In the genomic region with DNA sequence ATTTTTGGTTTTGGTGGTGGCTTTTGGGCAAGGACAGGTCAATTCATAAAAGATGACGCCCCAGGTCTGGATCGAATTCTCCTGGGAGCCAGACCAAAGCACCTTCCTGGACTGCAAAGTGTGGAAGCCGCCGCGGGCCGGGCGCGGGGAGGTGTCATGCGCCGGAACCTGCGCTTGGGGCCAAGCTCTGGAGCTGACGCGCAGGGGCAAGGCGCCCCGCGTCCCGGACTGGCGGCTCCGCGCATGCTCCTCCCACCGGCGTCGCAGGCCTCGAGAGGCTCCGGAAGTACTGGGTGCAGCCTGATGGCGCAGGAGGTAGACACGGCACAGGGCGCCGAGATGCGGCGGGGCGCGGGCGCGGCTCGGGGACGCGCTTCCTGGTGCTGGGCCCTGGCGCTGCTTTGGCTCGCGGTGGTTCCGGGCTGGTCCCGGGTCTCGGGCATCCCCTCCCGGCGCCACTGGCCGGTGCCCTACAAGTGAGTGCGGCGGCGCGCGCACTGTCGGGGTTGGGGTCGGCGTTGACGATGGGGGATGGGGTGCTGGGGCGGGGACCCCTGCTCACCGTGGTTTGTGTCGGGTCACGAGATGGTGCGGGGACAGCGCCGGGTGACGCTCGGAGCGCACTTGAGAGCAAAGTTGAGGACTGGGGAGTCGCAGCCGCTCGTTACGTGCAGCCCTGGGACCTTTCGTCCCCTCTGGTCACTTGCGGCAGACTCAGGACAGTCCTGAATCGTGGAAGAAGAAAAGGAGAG, we compare ENCODE assay signal across 8 cellular contexts. TPM values are rescaled to one million over a fixed set of nuclear protein-coding genes. Genes with fewer than 3 reads are reported as not detected.
A peak's percentile ranks its signal among the peaks of the same experiment; 100 is the strongest.
DNase-seq lines count a peak whose midpoint lies in the region; ATAC-seq, FAIRE-seq and TF ChIP-seq lines count a peak whose summit lies in the region.

A gene (plus strand): TSS at position 286 of the 752 bp plus-strand sequence. CDS start 18 bp downstream, at position 304.

- H3K27ac ChIP-seq in keratinocyte (ENCODE audit: control insufficient read depth, insufficient read depth, low read length): peak within 1 kb of the TSS; percentile 88

- H3K4me3 ChIP-seq in keratinocyte (ENCODE audit: control insufficient read depth in 2 of 3, extremely low read depth in 1 of 3, insufficient read depth in 2 of 3, low read depth in 1 of 3, low read length in 3 of 3): peak within 1 kb of the TSS; percentile 79 to 96 (median 95)

- dilution Hi-C loops in keratinocyte (cut with MboI; ENCODE audit: extremely low pct_ligation_motif_present, low sequenced_read_pairs): no loop called here

- DNase-seq in AG20443 (ENCODE audit: low spot score): peak; percentile 99
- peak; percentile 9 to 76 for DNase-seq in NCI-H446 (lab: John Stamatoyannopoulos, UW)
- peak; percentile 94 for DNase-seq in activated CD4-positive, alpha-beta T cell treated with anti-CD3 and anti-CD28 coated beads for 1 hour
- peak; percentile 24 to 43 for DNase-seq in cerebellar nuclear complex (lab: John Stamatoyannopoulos, UW)
- no peak for DNase-seq in keratinocyte (ENCODE audit: low read depth, low spot score)
- DNase-seq in stimulated activated CD4-positive, alpha-beta T cell treated with anti-CD3 and anti-CD28 coated beads, Interleukin-12 subunit alpha, Interleukin-12 subunit beta, amount 100 ng/mL, for 48 hours (ENCODE audit: low read depth in 2 of 3, low spot score in 1 of 3): peak; percentile 80 to 92 (median 89)

- no peak for TF ChIP-seq CTCF in keratinocyte (optimal IDR thresholded peaks at IDR 0.05 in 1 of 3, IDR thresholded peaks at IDR 0.05 in 1 of 3, conservative IDR thresholded peaks at IDR 0.05 in 1 of 3; ENCODE audit: extremely low read depth in 1 of 3, insufficient read depth in 2 of 3, low read length in 3 of 3)

- FAIRE-seq in keratinocyte (lab: Jason Lieb, UNC): no peak

- H4K20me1 ChIP-seq in keratinocyte (ENCODE audit: control insufficient read depth, extremely low read depth, insufficient read depth, low read length): no peaks in the 10 kb centered on the region

- no peaks in the 10 kb centered on the region for H3K27me3 ChIP-seq in keratinocyte (ENCODE audit: control insufficient read depth, extremely low read depth, insufficient read depth, low read length)

- peaks cover 25% of the 10 kb centered on the region for H3K79me2 ChIP-seq in keratinocyte (ENCODE audit: control insufficient read depth, insufficient read depth, low read length)

- H3K9me1 ChIP-seq in keratinocyte (ENCODE audit: control insufficient read depth, extremely low read depth, insufficient read depth, low read length): no peaks in the 10 kb centered on the region

- peak within 1 kb of the TSS; percentile 99 for H3K4me2 ChIP-seq in keratinocyte (ENCODE audit: control insufficient read depth, extremely low read depth, insufficient read depth, low read depth, low read length)

- peaks cover 26% of the 10 kb centered on the region for H3K4me1 ChIP-seq in keratinocyte (ENCODE audit: control insufficient read depth, extremely low read depth, insufficient read depth, low read length)

- peak within 1 kb of the TSS; percentile 97 for H3K9ac ChIP-seq in keratinocyte (ENCODE audit: control insufficient read depth, extremely low read depth, insufficient read depth, low read length)

- no peaks in the 10 kb centered on the region for H3K36me3 ChIP-seq in keratinocyte (ENCODE audit: control insufficient read depth in 2 of 2, extremely low read depth in 1 of 2, insufficient read depth in 2 of 2, low read length in 2 of 2)

- H2AFZ ChIP-seq in keratinocyte (ENCODE audit: control insufficient read depth, low read length): peak within 1 kb of the TSS; percentile 93

- peak; percentile 93 for ATAC-seq in GM19025 (IDR thresholded peaks at IDR 0.05; ENCODE audit: low read depth, unreplicated experiment)
- ATAC-seq in HG03280 (IDR thresholded peaks at IDR 0.05; ENCODE audit: unreplicated experiment): peak; percentile 96

- no peaks in the 10 kb centered on the region for H3K9me3 ChIP-seq in keratinocyte (ENCODE audit: control insufficient read depth, low read depth, low read length)

RNA-seq across cellular contexts. Expression of the gene that starts here (rescaled TPM):
- polyA plus RNA-seq in keratinocyte: 20.7 to 32.4 TPM (median 28.7 TPM) in 3 replicates
- 6.2 TPM for polyA plus RNA-seq in keratinocyte (2011; ENCODE audit: low read depth)
- 12.7 and 26.4 TPM in 2 replicates for polyA plus RNA-seq in keratinocyte (2011; cell fraction: cytosol; rRNA removed)
- polyA plus RNA-seq in keratinocyte (2011; cell fraction: nucleus; rRNA removed): 44.9 and 54.6 TPM in 2 replicates
- 20.4 and 20.9 TPM in 2 replicates for polyA plus RNA-seq in keratinocyte (2012; ENCODE audit: low replicate concordance)
- 3.8 to 26.3 TPM (median 23.2 TPM) in 3 replicates for polyA minus RNA-seq in keratinocyte
- 15.0 TPM for polyA minus RNA-seq in keratinocyte (2011; cell fraction: cytosol; rRNA and poly(A)+ RNA removed)
- 24.3 and 41.1 TPM in 2 replicates for polyA minus RNA-seq in keratinocyte (2011; cell fraction: nucleus; rRNA and poly(A)+ RNA removed)
